Comparison of ENCODE assay signal across 13 cellular contexts in genomic region chr1:235313262-235313661, GRCh38. TPM values are rescaled to one million over a fixed set of nuclear protein-coding genes. Genes with fewer than 3 reads are reported as not detected.
DNase-seq lines count a peak whose midpoint lies in the region; ATAC-seq and TF ChIP-seq lines count a peak whose summit lies in the region.
"Had no signal": no experiment of that assay in that cellular context is flagged by ENCODE, and none has a peak within 500 bp of the region (broad histone marks: within the 10 kb centered on the region; RNA-seq: fewer than 3 reads in every experiment).

No MANE protein-coding gene starts in this region.

- no peaks in the 10 kb centered on the region for H3K9me3 Mint-ChIP-seq in CD4-positive, alpha-beta T cell
- H3K9me3 Mint-ChIP-seq in activated naive CD8-positive, alpha-beta T cell treated with anti-CD3 and anti-CD28 coated beads, Interleukin-2, amount 50 U/mL, for 24 hours = no peaks in the 10 kb centered on the region
- no peaks in the 10 kb centered on the region for H3K9me3 Mint-ChIP-seq in memory B cell

- H3K4me3 ChIP-seq in HEK293 (ENCODE audit: low read depth, low read length) (no peak overlapping the region), ascending aorta (no peak overlapping the region)
- H3K4me3 ChIP-seq: BLaER1 had no signal

- peaks cover 10 to 15% of the 10 kb centered on the region in 2 experiments; a peak in 2 of 3 replicates for H3K36me3 ChIP-seq in HEK293 (ENCODE audit: control insufficient read depth in 2 of 2, insufficient read depth in 1 of 2, low read length in 2 of 2)
- peaks cover 0 to 1% of the 10 kb centered on the region in 2 donors for H3K36me3 ChIP-seq in ascending aorta

- peak; percentile 80 for ATAC-seq in CD4-positive, alpha-beta T cell (ENCODE audit: poor library complexity)
- no peak for ATAC-seq in activated naive CD8-positive, alpha-beta T cell treated with anti-CD3 and anti-CD28 coated beads, Interleukin-2, amount 50 U/mL, for 24 hours
- no peak for ATAC-seq in memory B cell (ENCODE audit: low read depth)
- ATAC-seq in GM19463 (IDR thresholded peaks at IDR 0.05; ENCODE audit: unreplicated experiment) = no peak

- no peak overlapping the region for H3K27ac ChIP-seq in CD4-positive, alpha-beta T cell (ENCODE audit: low read depth, low read length)
- H3K27ac ChIP-seq in HEK293 (ENCODE audit: extremely low read depth, low read depth, low read length) (no peak overlapping the region), ascending aorta (no peak overlapping the region)
- H3K27ac ChIP-seq: BLaER1 had no signal

- peaks cover 64% of the 10 kb centered on the region for H3K4me1 Mint-ChIP-seq in CD4-positive, alpha-beta T cell (ENCODE audit: low read depth)
- peaks cover 61% of the 10 kb centered on the region for H3K4me1 Mint-ChIP-seq in activated naive CD8-positive, alpha-beta T cell treated with anti-CD3 and anti-CD28 coated beads, Interleukin-2, amount 50 U/mL, for 24 hours
- peaks cover 24% of the 10 kb centered on the region for H3K4me1 Mint-ChIP-seq in memory B cell

- peak overlapping the region; percentile 76 for H3K4me3 Mint-ChIP-seq in CD4-positive, alpha-beta T cell
- H3K4me3 Mint-ChIP-seq in activated naive CD8-positive, alpha-beta T cell treated with anti-CD3 and anti-CD28 coated beads, Interleukin-2, amount 50 U/mL, for 24 hours = peak overlapping the region; percentile 45
- no peak overlapping the region for H3K4me3 Mint-ChIP-seq in memory B cell

- H3K27me3 Mint-ChIP-seq in CD4-positive, alpha-beta T cell = no peaks in the 10 kb centered on the region
- no peaks in the 10 kb centered on the region for H3K27me3 Mint-ChIP-seq in activated naive CD8-positive, alpha-beta T cell treated with anti-CD3 and anti-CD28 coated beads, Interleukin-2, amount 50 U/mL, for 24 hours
- no peaks in the 10 kb centered on the region for H3K27me3 Mint-ChIP-seq in memory B cell

- CTCF ChIA-PET in CD4-positive, alpha-beta T cell (lab: Charles Lee) = interaction anchor here (1.0 to 2.9 kb wide), 4 partner anchors 11 to 84 kb away, joined by 3 to 9 read pairs (median 4); no protein-coding TSS in a partner anchor
- CTCF ChIA-PET in HEK293 (lab: Yijun Ruan, JAX) = interaction anchor here (0.7 to 1.4 kb wide), 3 partner anchors 17 to 53 kb away, joined by 3 to 6 read pairs (median 3); no protein-coding TSS in a partner anchor

- H3K4me1 ChIP-seq in HEK293 (ENCODE audit: control insufficient read depth, insufficient read depth, low read length) (peaks cover 13% of the 10 kb centered on the region; the same call in 1 of the 2 replicates), ascending aorta (peaks cover 0 to 14% of the 10 kb centered on the region in 2 donors)

- no peaks in the 10 kb centered on the region for H3K27me3 ChIP-seq in CD4-positive, alpha-beta T cell (ENCODE audit: control insufficient read depth, insufficient read depth, low read length)
- no peaks in the 10 kb centered on the region for H3K27me3 ChIP-seq in ascending aorta
- H3K27me3 ChIP-seq: BLaER1 had no signal

- H3K36me3 Mint-ChIP-seq in CD4-positive, alpha-beta T cell (ENCODE audit: low read depth) = peaks cover 29% of the 10 kb centered on the region
- H3K36me3 Mint-ChIP-seq in activated naive CD8-positive, alpha-beta T cell treated with anti-CD3 and anti-CD28 coated beads, Interleukin-2, amount 50 U/mL, for 24 hours (ENCODE audit: low read depth) = peaks cover 8% of the 10 kb centered on the region
- peaks cover 4% of the 10 kb centered on the region for H3K36me3 Mint-ChIP-seq in memory B cell

- intact Hi-C loops in CD4-positive, alpha-beta T cell (cut with DNase I, micrococcal nuclease) = no loop called here
- intact Hi-C loops in ascending aorta (cut with DNase I) = no loop called here

- H3K27ac Mint-ChIP-seq in CD4-positive, alpha-beta T cell = peak overlapping the region; percentile 82
- H3K27ac Mint-ChIP-seq in activated naive CD8-positive, alpha-beta T cell treated with anti-CD3 and anti-CD28 coated beads, Interleukin-2, amount 50 U/mL, for 24 hours = peak overlapping the region; percentile 61
- H3K27ac Mint-ChIP-seq in memory B cell = peak overlapping the region; percentile 58

- POLR2A ChIA-PET in CD4-positive, alpha-beta T cell (lab: Charles Lee) = interaction anchor here (0.8 to 1.5 kb wide), 4 partner anchors 14 to 20 kb away, joined by 3 to 4 read pairs (median 3); partner anchors contain the start of genes ARID4B and GGPS1
- POLR2A ChIA-PET in HEK293 (lab: Yijun Ruan, JAX) = interaction anchor here (1.1 to 3.3 kb wide), 2 partner anchors 11 to 15 kb away, joined by 3 to 12 read pairs; partner anchors contain the start of genes ARID4B and GGPS1

- peak in 1 of 10 experiments; percentile 10 for DNase-seq in CD4-positive, alpha-beta T cell
- no peak for DNase-seq in activated naive CD8-positive, alpha-beta T cell treated with anti-CD3 and anti-CD28 coated beads, Interleukin-2, amount 50 U/mL, for 24 hours
- DNase-seq in memory B cell (ENCODE audit: low spot score in 2 of 2) = no peak
- DNase-seq in NCI-H128 (lab: John Stamatoyannopoulos, UW; ENCODE audit: unreplicated experiment) = no peak
- no peak for DNase-seq in ascending aorta (ENCODE audit: low spot score in 2 of 2)
- DNase-seq in mucosa of gallbladder (ENCODE audit: low spot score) = no peak
- DNase-seq: kidney glomerular epithelial cell; NCI-H146; stimulated activated CD4-positive, alpha-beta T cell treated with anti-CD3 and anti-CD28 coated beads, Interleukin-2, amount 100 ng/mL, for 48 hours; stimulated activated naive CD4-positive, alpha-beta T cell treated with Interleukin-2 at 50 U/mL for 16 hours had no signal

- H3K9me3 ChIP-seq in CD4-positive, alpha-beta T cell (ENCODE audit: control insufficient read depth, low read length) = no peaks in the 10 kb centered on the region
- H3K9me3 ChIP-seq in HEK293 (ENCODE audit: control insufficient read depth, insufficient read depth, low read depth, low read length) (no peaks in the 10 kb centered on the region), ascending aorta (no peaks in the 10 kb centered on the region)

- TF ChIP-seq CTCF in CD4-positive, alpha-beta T cell (IDR thresholded peaks at IDR 0.05) = no peak
- TF ChIP-seq CTCF in HEK293 (tag by site-specific recombination; IDR thresholded peaks at IDR 0.05) = no peak
- no peak for TF ChIP-seq CTCF in ascending aorta (IDR thresholded peaks at IDR 0.05)

TF ChIP-seq in HEK293, 187 proteins besides CTCF, POLR2A, EP300 and RAD21:
- TF ChIP-seq ZNF362 (tag by site-specific recombination; IDR thresholded peaks at IDR 0.05) = 0 out of 2 replicates have a peak, but pooled peaks have one; percentile 52
- no peak for TF ChIP-seq ZNF843 (tag by site-specific recombination; IDR thresholded peaks at IDR 0.05)

RNA-seq across cellular contexts. Expression of gene ARID4B, which starts 14.7 kb away (rescaled TPM):
- total RNA-seq in CD4-positive, alpha-beta T cell = 100 to 1,000 TPM; 127 to 130 TPM
- total RNA-seq in ascending aorta (22.5 TPM), mucosa of gallbladder (39.9 TPM)

RNA-seq across cellular contexts. Expression of gene GGPS1, which starts 15.1 kb away (rescaled TPM):
- total RNA-seq in CD4-positive, alpha-beta T cell = 10 to 100 TPM; 20.6 to 20.9 TPM
- total RNA-seq in ascending aorta (7.2 TPM), mucosa of gallbladder (34.5 TPM)

RNA-seq across cellular contexts. Expression of gene TBCE, which starts 54.0 kb away (rescaled TPM):
- 1 to 10 TPM; 7.0 to 8.4 TPM for total RNA-seq in CD4-positive, alpha-beta T cell
- total RNA-seq in ascending aorta = 67.8 TPM
- 21.4 TPM for total RNA-seq in mucosa of gallbladder
